28 cellular contexts compared by ENCODE assay signal in genomic region chr14:86423212-86423611, GRCh38.
"Had no signal": no experiment of that assay in that cellular context is flagged by ENCODE, and none has a peak within 500 bp of the region (broad histone marks: within the 10 kb centered on the region; RNA-seq: fewer than 3 reads in every experiment).

No MANE protein-coding gene starts in this region.

- H3K9ac ChIP-seq: neural progenitor cell, parathyroid adenoma had no signal

- H3K27ac ChIP-seq: neural progenitor cell, ovary, parathyroid adenoma, psoas muscle, skin epidermis, spleen, suprapubic skin, testis, tibial artery, transverse colon, upper lobe of right lung, uterus had no signal

- H3K9me3 ChIP-seq: ovary, psoas muscle, spleen, suprapubic skin, testis, tibial artery, transverse colon, upper lobe of right lung, uterus had no signal

- H3K4me1 ChIP-seq: neural progenitor cell, parathyroid adenoma, psoas muscle, spleen, suprapubic skin, testis, tibial artery, transverse colon, upper lobe of right lung, uterus had no signal

- H3K36me3 ChIP-seq: neural progenitor cell, ovary, spleen, suprapubic skin, tibial artery, transverse colon, upper lobe of right lung, uterus had no signal

- H2AFZ ChIP-seq: neural progenitor cell, parathyroid adenoma had no signal

- DNase-seq: natural killer cell; occipital lobe; ovary; posterior cingulate gyrus; psoas muscle; right cardiac atrium; spleen; stimulated activated CD4-positive, alpha-beta T cell treated with anti-CD3 and anti-CD28 coated beads, Interleukin-12 subunit alpha, Interleukin-12 subunit beta, amount 100 ng/mL, for 4 hours; stimulated activated CD4-positive, alpha-beta T cell treated with anti-CD3 and anti-CD28 coated beads, Interleukin-1b, Interleukin-23, amount 100 ng/mL, for 48 hours; stimulated activated CD4-positive, alpha-beta T cell treated with anti-CD3 and anti-CD28 coated beads, Interleukin-4, amount 100 ng/mL, for 1 hour; stimulated activated CD4-positive, alpha-beta T cell treated with anti-CD3 and anti-CD28 coated beads, Interleukin-4, amount 100 ng/mL, for 4 hours; stimulated activated CD8-positive, alpha-beta memory T cell treated with anti-CD3 and anti-CD28 coated beads, Interleukin-4, amount 100 ng/mL, for 48 hours; stimulated activated naive CD4-positive, alpha-beta T cell; stimulated activated naive CD8-positive, alpha-beta T cell treated with anti-CD3 and anti-CD28 coated beads, Interleukin-15, amount 100 ng/mL, for 72 hours; stimulated activated naive CD8-positive, alpha-beta T cell treated with anti-CD3 and anti-CD28 coated beads, Interleukin-15, Interleukin-2, amounts not matched to agents 100 U/mL and 50 U/mL, for 24 hours; substantia nigra; testis; tibial artery; transverse colon; upper lobe of right lung; uterus had no signal

- H3K79me2 ChIP-seq: parathyroid adenoma had no signal

- ATAC-seq: natural killer cell; psoas muscle; right cardiac atrium; sciatic nerve; stimulated activated memory B cell treated with anti-CD40 and anti-IgM and Interleukin-4, amounts not matched to agents 10 μg/mL and 1 μg/mL and 100 μg/mL, for 72 hours; stimulated activated naive CD8-positive, alpha-beta T cell treated with anti-CD3 and anti-CD28 coated beads, Interleukin-15, amount 100 ng/mL, for 72 hours; stimulated activated naive CD8-positive, alpha-beta T cell treated with anti-CD3 and anti-CD28 coated beads, Interleukin-15, Interleukin-2, amounts not matched to agents 100 U/mL and 50 U/mL, for 24 hours; upper lobe of right lung had no signal

- H3K4me3 ChIP-seq: neural progenitor cell, ovary, psoas muscle, skin epidermis, smooth muscle cell, spleen, suprapubic skin, testis, tibial artery, transverse colon, upper lobe of right lung, uterus had no signal

- H3K27me3 ChIP-seq: neural progenitor cell, ovary, spleen, suprapubic skin, testis, tibial artery, transverse colon, upper lobe of right lung, uterus had no signal

- H3K4me2 ChIP-seq: neural progenitor cell, smooth muscle cell had no signal
